In the genomic region with DNA sequence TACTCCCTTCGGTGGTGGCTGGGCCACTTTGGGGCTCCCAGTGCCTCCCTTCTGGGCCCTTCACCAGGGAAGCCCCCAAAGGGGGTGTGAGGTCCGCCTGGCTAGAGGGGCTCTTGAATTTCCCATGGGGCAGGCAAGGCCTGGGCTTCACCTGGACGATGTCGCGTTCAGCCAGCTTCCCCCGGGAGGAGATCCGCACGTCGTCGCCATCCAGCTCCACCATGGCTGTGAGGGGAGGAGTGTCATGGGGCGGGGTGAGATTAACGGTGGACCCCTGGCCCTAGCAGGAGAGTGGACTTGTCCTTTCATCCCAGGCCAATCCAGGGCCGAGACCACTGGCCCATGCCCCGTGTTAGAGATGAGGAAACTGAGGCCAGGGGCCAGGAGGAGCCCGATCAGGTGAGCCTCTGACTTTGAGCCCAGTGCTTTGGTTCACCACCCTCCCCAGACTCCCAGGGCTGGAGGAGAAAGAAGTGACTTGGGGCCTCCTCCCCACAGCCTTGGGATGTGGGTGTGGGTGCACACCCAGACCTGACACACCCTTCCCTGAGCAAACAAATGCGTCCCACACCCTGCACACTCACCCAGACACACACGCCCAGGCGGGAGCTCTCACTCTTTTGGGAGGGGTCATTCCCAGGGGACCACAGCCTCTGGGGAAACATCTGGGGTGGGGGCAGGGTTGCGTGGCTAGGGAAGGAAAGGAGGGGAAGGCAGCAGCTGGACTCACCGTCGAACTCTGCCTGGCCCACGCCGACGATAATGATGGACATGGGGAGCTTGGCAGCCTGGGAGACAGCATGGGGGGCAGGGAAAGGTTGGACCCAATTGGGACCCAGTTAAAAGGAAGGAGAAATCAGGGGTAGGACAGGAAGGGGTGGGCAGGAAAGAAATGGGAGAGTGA, we compare ENCODE assay signal across 23 cellular contexts. TPM values are rescaled to one million over a fixed set of nuclear protein-coding genes. Genes with fewer than 3 reads are reported as not detected.
DNase-seq lines count a peak whose midpoint lies in the region; ATAC-seq, FAIRE-seq and TF ChIP-seq lines count a peak whose summit lies in the region.
"Had no signal": no experiment of that assay in that cellular context is flagged by ENCODE, and none has a peak within 500 bp of the region (broad histone marks: within the 10 kb centered on the region; RNA-seq: fewer than 3 reads in every experiment).

No MANE protein-coding gene starts in this region.

- no peak for DNase-seq in activated CD8-positive, alpha-beta T cell treated with anti-CD3 and anti-CD28 coated beads, Interleukin-2, amount 10 ng/mL, durations not matched to agents 7 days and 5 days
- no peak for DNase-seq in activated CD8-positive, alpha-beta T cell treated with anti-CD3 and anti-CD28 coated beads for 36 hours
- DNase-seq in RWPE2 (ENCODE audit: low spot score), result no peak
- DNase-seq in erythroblast (lab: John Stamatoyannopoulos, UW), result peak; percentile 15 to 19
- peak; percentile 92 for DNase-seq in small intestine
- DNase-seq in cerebellum (ENCODE audit: low spot score), result no peak
- DNase-seq in NCI-H187 treated with DMSO at 0.1 percent for 48 hours (lab: John Stamatoyannopoulos, UW), result no peak
- DNase-seq in natural killer cell, result no peak
- DNase-seq: activated CD4-positive, alpha-beta T cell treated with anti-CD3 and anti-CD28 coated beads for 36 hours; CD4-positive, alpha-beta T cell; central memory CD4-positive, alpha-beta T cell; effector memory CD8-positive, alpha-beta T cell; GOT3; Karpas-422; left ventricle myocardium superior; NCI-H2227 treated with DMSO at 0.1 percent for 48 hours; NK-92 treated with Interleukin-12 subunit alpha and Interleukin-12 subunit beta, amount 100 ng/mL, for 24 hours; Right ventricle myocardium superior; stimulated activated CD4-positive, alpha-beta T cell treated with anti-CD3 and anti-CD28 coated beads, Interleukin-12 subunit alpha, Interleukin-12 subunit beta, amount 100 ng/mL, for 4 hours; stimulated activated naive CD8-positive, alpha-beta T cell treated with anti-CD3 and anti-CD28 coated beads, Interleukin-15, Interleukin-2, amounts not matched to agents 100 U/mL and 50 U/mL, for 24 hours; uterus had no signal

- CTCF ChIA-PET in activated CD8-positive, alpha-beta T cell treated with anti-CD3 and anti-CD28 coated beads, Interleukin-2, amount 10 ng/mL, durations not matched to agents 7 days and 5 days (lab: Charles Lee), result no interaction called here
- CTCF ChIA-PET in activated CD8-positive, alpha-beta T cell treated with anti-CD3 and anti-CD28 coated beads for 36 hours (lab: Charles Lee), result interaction anchor here (1.1 to 2.0 kb wide), 2 partner anchors 11 to 15 kb away, joined by 5 read pairs; no protein-coding TSS in a partner anchor

- H3K27me3 ChIP-seq in RWPE2 (ENCODE audit: insufficient read depth, poor library complexity, severe bottlenecking) (no peaks in the 10 kb centered on the region), small intestine (ENCODE audit: control insufficient read depth in 2 of 2, insufficient read depth in 2 of 2, low read length in 2 of 2) (no peaks in the 10 kb centered on the region)
- H3K27me3 ChIP-seq: uterus had no signal

- H3K27me3 Mint-ChIP-seq in activated CD8-positive, alpha-beta T cell treated with anti-CD3 and anti-CD28 coated beads, Interleukin-2, amount 10 ng/mL, durations not matched to agents 7 days and 5 days (ENCODE audit: low read depth), result no peaks in the 10 kb centered on the region
- H3K27me3 Mint-ChIP-seq in activated CD8-positive, alpha-beta T cell treated with anti-CD3 and anti-CD28 coated beads for 36 hours, result no peaks in the 10 kb centered on the region
- H3K27me3 Mint-ChIP-seq in natural killer cell (ENCODE audit: low read depth in 2 of 2), result peaks cover 0 to 4% of the 10 kb centered on the region in 2 donors
- H3K27me3 Mint-ChIP-seq: activated CD4-positive, alpha-beta T cell treated with anti-CD3 and anti-CD28 coated beads for 36 hours; CD4-positive, alpha-beta T cell; effector memory CD8-positive, alpha-beta T cell had no signal

- peak overlapping the region; percentile 49 for H3K27ac Mint-ChIP-seq in activated CD8-positive, alpha-beta T cell treated with anti-CD3 and anti-CD28 coated beads, Interleukin-2, amount 10 ng/mL, durations not matched to agents 7 days and 5 days
- no peak overlapping the region for H3K27ac Mint-ChIP-seq in activated CD8-positive, alpha-beta T cell treated with anti-CD3 and anti-CD28 coated beads for 36 hours
- H3K27ac Mint-ChIP-seq in natural killer cell, result no peak overlapping the region
- H3K27ac Mint-ChIP-seq: activated CD4-positive, alpha-beta T cell treated with anti-CD3 and anti-CD28 coated beads for 36 hours; CD4-positive, alpha-beta T cell had no signal

- TF ChIP-seq CTCF in activated CD8-positive, alpha-beta T cell treated with anti-CD3 and anti-CD28 coated beads for 36 hours (IDR thresholded peaks at IDR 0.05), result no peak
- no peak for TF ChIP-seq CTCF in RWPE2 (IDR thresholded peaks at IDR 0.05; ENCODE audit: poor library complexity, severe bottlenecking)
- TF ChIP-seq CTCF in natural killer cell (IDR thresholded peaks at IDR 0.05), result no peak

- FAIRE-seq in small intestine (lab: Jason Lieb, UNC), result no peak

- TF ChIP-seq POLR2A in erythroblast (IDR thresholded peaks at IDR 0.05; ENCODE audit: low read length), result no peak

- peaks cover 7% of the 10 kb centered on the region for H3K4me1 ChIP-seq in RWPE2 (ENCODE audit: insufficient read depth, poor library complexity, severe bottlenecking)
- peaks cover 0 to 6% of the 10 kb centered on the region in 2 donors for H3K4me1 ChIP-seq in small intestine (ENCODE audit: control insufficient read depth in 2 of 2, insufficient read depth in 1 of 2, low read depth in 1 of 2, low read length in 1 of 2)
- H3K4me1 ChIP-seq: uterus had no signal

- H3K4me3 ChIP-seq in RWPE2 (ENCODE audit: severe bottlenecking), result no peak overlapping the region
- H3K4me3 ChIP-seq in small intestine (ENCODE audit: low read depth in 1 of 2, low read length in 2 of 2), result no peak overlapping the region
- H3K4me3 ChIP-seq: uterus had no signal

- peaks cover 3% of the 10 kb centered on the region for H3K36me3 Mint-ChIP-seq in activated CD8-positive, alpha-beta T cell treated with anti-CD3 and anti-CD28 coated beads, Interleukin-2, amount 10 ng/mL, durations not matched to agents 7 days and 5 days (ENCODE audit: low read depth)
- H3K36me3 Mint-ChIP-seq in activated CD8-positive, alpha-beta T cell treated with anti-CD3 and anti-CD28 coated beads for 36 hours (ENCODE audit: low read depth), result no peaks in the 10 kb centered on the region
- no peaks in the 10 kb centered on the region for H3K36me3 Mint-ChIP-seq in natural killer cell

- intact Hi-C loops in activated CD8-positive, alpha-beta T cell treated with anti-CD3 and anti-CD28 coated beads for 36 hours (cut with micrococcal nuclease), result no loop called here
- intact Hi-C loops in natural killer cell (cut with micrococcal nuclease), result no loop called here

- peaks cover 2% of the 10 kb centered on the region for H3K9me3 ChIP-seq in RWPE2 (ENCODE audit: severe bottlenecking)
- no peaks in the 10 kb centered on the region for H3K9me3 ChIP-seq in small intestine (ENCODE audit: control insufficient read depth, low read depth)

- H3K4me1 Mint-ChIP-seq in activated CD8-positive, alpha-beta T cell treated with anti-CD3 and anti-CD28 coated beads, Interleukin-2, amount 10 ng/mL, durations not matched to agents 7 days and 5 days (ENCODE audit: low read depth), result peaks cover 17% of the 10 kb centered on the region
- no peaks in the 10 kb centered on the region for H3K4me1 Mint-ChIP-seq in activated CD8-positive, alpha-beta T cell treated with anti-CD3 and anti-CD28 coated beads for 36 hours (ENCODE audit: low read depth)
- H3K4me1 Mint-ChIP-seq in natural killer cell, result no peaks in the 10 kb centered on the region

- no peak overlapping the region for H3K4me3 Mint-ChIP-seq in activated CD8-positive, alpha-beta T cell treated with anti-CD3 and anti-CD28 coated beads, Interleukin-2, amount 10 ng/mL, durations not matched to agents 7 days and 5 days
- no peak overlapping the region for H3K4me3 Mint-ChIP-seq in activated CD8-positive, alpha-beta T cell treated with anti-CD3 and anti-CD28 coated beads for 36 hours
- no peak overlapping the region for H3K4me3 Mint-ChIP-seq in natural killer cell
- H3K4me3 Mint-ChIP-seq: activated CD4-positive, alpha-beta T cell treated with anti-CD3 and anti-CD28 coated beads for 36 hours; CD4-positive, alpha-beta T cell; effector memory CD8-positive, alpha-beta T cell had no signal

- POLR2A ChIA-PET in activated CD8-positive, alpha-beta T cell treated with anti-CD3 and anti-CD28 coated beads, Interleukin-2, amount 10 ng/mL, durations not matched to agents 7 days and 5 days (lab: Charles Lee), result no interaction called here
- POLR2A ChIA-PET in activated CD8-positive, alpha-beta T cell treated with anti-CD3 and anti-CD28 coated beads for 36 hours (lab: Charles Lee), result interaction anchor here (0.6 to 1.0 kb wide), 2 partner anchors 14 to 148 kb away, joined by 3 read pairs; no protein-coding TSS in a partner anchor

- H3K27ac ChIP-seq in RWPE2 (ENCODE audit: poor library complexity, severe bottlenecking) (no peak overlapping the region), small intestine (ENCODE audit: low read depth in 1 of 2, low read length in 1 of 2) (no peak overlapping the region)
- H3K27ac ChIP-seq: uterus had no signal

- H3K9me3 Mint-ChIP-seq in activated CD8-positive, alpha-beta T cell treated with anti-CD3 and anti-CD28 coated beads, Interleukin-2, amount 10 ng/mL, durations not matched to agents 7 days and 5 days (ENCODE audit: insufficient read depth), result peaks cover under 1% of the 10 kb centered on the region
- H3K9me3 Mint-ChIP-seq in activated CD8-positive, alpha-beta T cell treated with anti-CD3 and anti-CD28 coated beads for 36 hours, result peaks cover 3% of the 10 kb centered on the region
- no peaks in the 10 kb centered on the region for H3K9me3 Mint-ChIP-seq in natural killer cell
- H3K9me3 Mint-ChIP-seq: CD4-positive, alpha-beta T cell had no signal

- H3K36me3 ChIP-seq in RWPE2 (ENCODE audit: low read depth), result no peaks in the 10 kb centered on the region
- H3K36me3 ChIP-seq in small intestine (ENCODE audit: control insufficient read depth in 2 of 2, insufficient read depth in 2 of 2, low read length in 2 of 2), result no peaks in the 10 kb centered on the region
- H3K36me3 ChIP-seq: uterus had no signal

- ATAC-seq in activated CD8-positive, alpha-beta T cell treated with anti-CD3 and anti-CD28 coated beads, Interleukin-2, amount 10 ng/mL, durations not matched to agents 7 days and 5 days, result no peak
- no peak for ATAC-seq in activated CD8-positive, alpha-beta T cell treated with anti-CD3 and anti-CD28 coated beads for 36 hours
- ATAC-seq in RWPE2 (ENCODE audit: low read depth) (peak; percentile 43; the same call in 1 of the 3 replicates), natural killer cell (no peak)
- ATAC-seq: activated CD4-positive, alpha-beta T cell treated with anti-CD3 and anti-CD28 coated beads for 36 hours; effector memory CD8-positive, alpha-beta T cell; left ventricle myocardium superior; stimulated activated naive CD8-positive, alpha-beta T cell treated with anti-CD3 and anti-CD28 coated beads, Interleukin-15, Interleukin-2, amounts not matched to agents 100 U/mL and 50 U/mL, for 24 hours had no signal

- 33 to 62% (median 47%) methylated on average over 24 of the region's 24 CpGs for WGBS in small intestine, 3 donors

RNA-seq across cellular contexts. Expression of gene RAB44, which starts 46.2 kb away (rescaled TPM):
- total RNA-seq in activated CD8-positive, alpha-beta T cell treated with anti-CD3 and anti-CD28 coated beads, Interleukin-2, amount 10 ng/mL, durations not matched to agents 7 days and 5 days, result not detected
- under 1 TPM in 1 of 2 experiments, not detected in 1; 0.07 TPM for total RNA-seq in activated CD8-positive, alpha-beta T cell treated with anti-CD3 and anti-CD28 coated beads for 36 hours
- under 1 TPM in 2 of 3 donors, not detected in 1; 0.18 to 0.22 TPM for polyA plus RNA-seq in small intestine
- total RNA-seq in cerebellum (not detected), natural killer cell (10 to 100 TPM in 1 of 3 donors, under 1 TPM in 2; 0.09 to 12.9 (median 0.70) TPM)
- total RNA-seq: fibroblast of villous mesenchyme, myocyte, Right ventricle myocardium superior had no signal

Comparison
In these comparisons a context has a peak if more than half of its experiments do, and no peak if none do; other contexts are left out.
1. DNase-seq: peak in erythroblast (2 of 2) and small intestine (single experiment); none in activated CD8-positive, alpha-beta T cell treated with anti-CD3 and anti-CD28 coated beads, Interleukin-2, amount 10 ng/mL, durations not matched to agents 7 days and 5 days (single experiment), activated CD8-positive, alpha-beta T cell treated with anti-CD3 and anti-CD28 coated beads for 36 hours (single experiment), RWPE2 (single experiment), cerebellum (single experiment), NCI-H187 treated with DMSO at 0.1 percent for 48 hours (single experiment) and natural killer cell (single experiment).